In genomic region chr18:48983793-48984437, GRCh38 we compare ENCODE assay signal across 1 cellular context.
TF ChIP-seq lines count a peak whose summit lies in the region.

No MANE protein-coding gene starts in this region.

TF ChIP-seq in HEK293, 187 proteins besides CTCF, POLR2A, EP300 and RAD21 (continued from another document):
- no peak for TF ChIP-seq PRDM6 (tag by site-specific recombination; IDR thresholded peaks at IDR 0.05)
- TF ChIP-seq ZNF558 (tag by site-specific recombination; IDR thresholded peaks at IDR 0.05), result no peak
- TF ChIP-seq, protein P1, sequence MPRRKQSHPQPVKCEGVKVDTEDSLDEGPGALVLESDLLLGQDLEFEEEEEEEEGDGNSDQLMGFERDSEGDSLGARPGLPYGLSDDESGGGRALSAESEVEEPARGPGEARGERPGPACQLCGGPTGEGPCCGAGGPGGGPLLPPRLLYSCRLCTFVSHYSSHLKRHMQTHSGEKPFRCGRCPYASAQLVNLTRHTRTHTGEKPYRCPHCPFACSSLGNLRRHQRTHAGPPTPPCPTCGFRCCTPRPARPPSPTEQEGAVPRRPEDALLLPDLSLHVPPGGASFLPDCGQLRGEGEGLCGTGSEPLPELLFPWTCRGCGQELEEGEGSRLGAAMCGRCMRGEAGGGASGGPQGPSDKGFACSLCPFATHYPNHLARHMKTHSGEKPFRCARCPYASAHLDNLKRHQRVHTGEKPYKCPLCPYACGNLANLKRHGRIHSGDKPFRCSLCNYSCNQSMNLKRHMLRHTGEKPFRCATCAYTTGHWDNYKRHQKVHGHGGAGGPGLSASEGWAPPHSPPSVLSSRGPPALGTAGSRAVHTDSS (tag by site-specific recombination; IDR thresholded peaks at IDR 0.05), result 0 out of 2 replicates have a peak, but pooled peaks have one; percentile 19
- no peak for TF ChIP-seq ZNF701 (tag by site-specific recombination; IDR thresholded peaks at IDR 0.05)
- 0 out of 2 replicates have a peak, but pooled peaks have one; percentile 36 for TF ChIP-seq ZNF549 (tag by site-specific recombination; IDR thresholded peaks at IDR 0.05)
- TF ChIP-seq ZNF248 (tag by site-specific recombination; IDR thresholded peaks at IDR 0.05), result no peak
- peak; percentile 54; the same call in 1 of the 2 replicates for TF ChIP-seq ZNF776 (tag by site-specific recombination; IDR thresholded peaks at IDR 0.05; ENCODE audit: borderline replicate concordance)
- peak; percentile 98 for TF ChIP-seq ZNF121 (tag by site-specific recombination; IDR thresholded peaks at IDR 0.05)
- TF ChIP-seq, protein P2, sequence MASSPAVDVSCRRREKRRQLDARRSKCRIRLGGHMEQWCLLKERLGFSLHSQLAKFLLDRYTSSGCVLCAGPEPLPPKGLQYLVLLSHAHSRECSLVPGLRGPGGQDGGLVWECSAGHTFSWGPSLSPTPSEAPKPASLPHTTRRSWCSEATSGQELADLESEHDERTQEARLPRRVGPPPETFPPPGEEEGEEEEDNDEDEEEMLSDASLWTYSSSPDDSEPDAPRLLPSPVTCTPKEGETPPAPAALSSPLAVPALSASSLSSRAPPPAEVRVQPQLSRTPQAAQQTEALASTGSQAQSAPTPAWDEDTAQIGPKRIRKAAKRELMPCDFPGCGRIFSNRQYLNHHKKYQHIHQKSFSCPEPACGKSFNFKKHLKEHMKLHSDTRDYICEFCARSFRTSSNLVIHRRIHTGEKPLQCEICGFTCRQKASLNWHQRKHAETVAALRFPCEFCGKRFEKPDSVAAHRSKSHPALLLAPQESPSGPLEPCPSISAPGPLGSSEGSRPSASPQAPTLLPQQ (tag by site-specific recombination; IDR thresholded peaks at IDR 0.05), result peak; percentile 94
